Comparison of ENCODE assay signal across 1 cellular context in the genomic region with DNA sequence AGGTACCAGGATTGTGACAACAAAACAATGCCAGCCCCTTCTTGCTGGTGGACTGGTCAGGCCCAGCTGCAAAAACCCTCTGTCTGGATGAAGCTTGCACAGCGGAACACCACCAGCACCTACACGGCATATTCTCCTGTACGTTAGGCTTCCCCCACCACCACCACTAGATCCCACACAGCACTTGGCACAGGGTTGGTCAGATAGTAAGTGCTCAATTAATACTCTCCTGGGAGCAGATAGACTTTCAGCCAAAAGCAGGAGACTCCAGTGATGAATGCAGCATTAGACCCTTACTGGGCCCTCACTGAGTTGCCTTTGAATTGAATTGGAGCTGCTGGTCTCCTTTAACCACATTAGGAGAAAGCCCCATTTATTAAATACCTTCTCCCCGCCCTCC.
TF ChIP-seq lines count a peak whose summit lies in the region.

No MANE protein-coding gene starts in this region.

TF ChIP-seq in H1, 55 proteins besides CTCF, POLR2A, EP300 and RAD21 (continued from another document):
- TF ChIP-seq RXRA (IDR thresholded peaks at IDR 0.05; ENCODE audit: insufficient read depth, low read depth, low read length) (no peak), SP2 (IDR thresholded peaks at IDR 0.05; ENCODE audit: low read length) (no peak), NANOG (IDR thresholded peaks at IDR 0.05; ENCODE audit: insufficient read depth, low read depth, low read length, poor library complexity, severe bottlenecking) (no peak), CTBP2 (IDR thresholded peaks at IDR 0.05; ENCODE audit: borderline replicate concordance, insufficient read depth, insufficient read length, low read length) (no peak), SRF (IDR thresholded peaks at IDR 0.05; ENCODE audit: low read depth, low read length) (no peak)
TF ChIP-seq in H1: peak in this region for 0.
